ENCODE assay signal across 24 cellular contexts in the genomic region with DNA sequence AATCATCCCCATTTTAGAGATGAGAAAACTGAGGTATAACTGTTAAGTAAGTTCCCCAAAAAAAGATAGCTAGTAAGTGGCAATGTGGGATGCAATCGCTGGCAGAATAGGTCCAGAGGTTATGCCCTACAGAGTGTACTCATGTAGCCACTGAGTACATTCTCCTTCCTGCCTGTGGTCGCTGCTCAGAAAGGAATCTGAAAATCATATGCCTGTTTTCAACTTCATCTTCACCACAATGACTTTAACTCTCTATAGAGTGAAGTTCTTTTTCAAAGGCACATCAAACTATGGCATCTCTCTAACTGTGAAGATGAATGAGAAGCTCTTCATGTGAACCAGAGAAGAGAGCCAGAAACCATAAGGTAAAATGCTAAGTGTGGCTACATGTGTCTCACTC.
"Had no signal": no experiment of that assay in that cellular context is flagged by ENCODE, and none has a peak within 500 bp of the region (broad histone marks: within the 10 kb centered on the region; RNA-seq: fewer than 3 reads in every experiment).

No MANE protein-coding gene starts in this region.

- H3K36me3 Mint-ChIP-seq: natural killer cell treated with Interleukin-12 subunit alpha and Interleukin-12 subunit beta and Interleukin-15 and Interleukin-18, amount 100 ng/mL, for 72 hours; neural progenitor cell had no signal

- H3K9me3 Mint-ChIP-seq: endodermal cell; natural killer cell treated with Interleukin-12 subunit alpha and Interleukin-12 subunit beta and Interleukin-15 and Interleukin-18, amount 100 ng/mL, for 72 hours; neural progenitor cell had no signal

- H3K4me3 ChIP-seq: hepatocyte, left ventricle myocardium inferior, lower lobe of right lung, neural progenitor cell, ovary, right atrium auricular region, sigmoid colon, tibial artery, upper lobe of left lung, uterus had no signal

- DNase-seq: effector CD4-positive, alpha-beta T cell; endodermal cell; erythroblast; foreskin melanocyte; head of caudate nucleus; kidney; left cardiac atrium; left ventricle myocardium inferior; lower lobe of right lung; mesenchymal stem cell; midbrain; nucleus accumbens; ovary; sigmoid colon; small intestine; stimulated activated CD4-positive, alpha-beta T cell treated with anti-CD3 and anti-CD28 coated beads, Interleukin-12 subunit alpha, Interleukin-12 subunit beta, amount 100 ng/mL, for 4 hours; stimulated activated naive CD4-positive, alpha-beta T cell treated with Interleukin-2 at 50 U/mL for 16 hours; tibial artery; upper lobe of left lung; uterus had no signal

- ATAC-seq: left cardiac atrium; lower lobe of right lung; natural killer cell treated with Interleukin-12 subunit alpha and Interleukin-12 subunit beta and Interleukin-15 and Interleukin-18, amount 100 ng/mL, for 72 hours had no signal

- H3K27ac Mint-ChIP-seq: endodermal cell; natural killer cell treated with Interleukin-12 subunit alpha and Interleukin-12 subunit beta and Interleukin-15 and Interleukin-18, amount 100 ng/mL, for 72 hours; neural progenitor cell had no signal

- H3K9me3 ChIP-seq: left ventricle myocardium inferior, lower lobe of right lung, ovary, right atrium auricular region, sigmoid colon, tibial artery, upper lobe of left lung, uterus had no signal

- H3K4me3 Mint-ChIP-seq: endodermal cell; natural killer cell treated with Interleukin-12 subunit alpha and Interleukin-12 subunit beta and Interleukin-15 and Interleukin-18, amount 100 ng/mL, for 72 hours; neural progenitor cell had no signal

- H3K4me1 Mint-ChIP-seq: endodermal cell had no signal

- H3K27me3 ChIP-seq: hepatocyte, neural progenitor cell, ovary, right atrium auricular region, sigmoid colon, tibial artery, upper lobe of left lung had no signal

- H3K36me3 ChIP-seq: left ventricle myocardium inferior, lower lobe of right lung, neural progenitor cell, ovary, right atrium auricular region, sigmoid colon, tibial artery, upper lobe of left lung, uterus had no signal

- H3K27me3 Mint-ChIP-seq: natural killer cell treated with Interleukin-12 subunit alpha and Interleukin-12 subunit beta and Interleukin-15 and Interleukin-18, amount 100 ng/mL, for 72 hours had no signal
